Comparison of ENCODE assay signal across 15 cellular contexts in genomic region chr18:23245461-23245860, GRCh38.
A peak's percentile ranks its signal among the peaks of the same experiment; 100 is the strongest.
DNase-seq lines count a peak whose midpoint lies in the region; ATAC-seq and TF ChIP-seq lines count a peak whose summit lies in the region.
"Had no signal": no experiment of that assay in that cellular context is flagged by ENCODE, and none has a peak within 500 bp of the region (broad histone marks: within the 10 kb centered on the region; RNA-seq: fewer than 3 reads in every experiment).

No MANE protein-coding gene starts in this region.

- H3K27ac Mint-ChIP-seq in WTC11 = peak overlapping the region; percentile 68; the same call in 1 of the 2 replicates
- H3K27ac Mint-ChIP-seq in MCF 10A (ENCODE audit: low read depth, unreplicated experiment) = no peak overlapping the region
- H3K27ac Mint-ChIP-seq: CD8-positive, alpha-beta T cell had no signal

- H3K36me3 Mint-ChIP-seq in WTC11 = peaks cover 52% of the 10 kb centered on the region
- no peaks in the 10 kb centered on the region for H3K36me3 Mint-ChIP-seq in MCF 10A (ENCODE audit: insufficient read depth, unreplicated experiment)
- H3K36me3 Mint-ChIP-seq: CD8-positive, alpha-beta T cell had no signal

- H3K9me3 ChIP-seq in BLaER1 = peaks cover 19% of the 10 kb centered on the region
- H3K9me3 ChIP-seq in osteoblast (ENCODE audit: low read depth, low read length) = no peaks in the 10 kb centered on the region

- ATAC-seq in WTC11 = no peak
- no peak for ATAC-seq in activated CD4-positive, CD25-positive, alpha-beta regulatory T cell treated with anti-CD3 and anti-CD28 coated beads, Interleukin-2, amount 50 U/mL, for 24 hours
- ATAC-seq in HG02981 (IDR thresholded peaks at IDR 0.05; ENCODE audit: unreplicated experiment) = no peak
- ATAC-seq: A549; CD8-positive, alpha-beta T cell had no signal

- H3K4me1 ChIP-seq in BLaER1 (peaks cover 67% of the 10 kb centered on the region), osteoblast (ENCODE audit: insufficient read depth, low read length) (peaks cover under 1% of the 10 kb centered on the region)
- H3K4me1 ChIP-seq: A549 had no signal

- H3K4me3 ChIP-seq in BLaER1 = no peak overlapping the region
- H3K4me3 ChIP-seq in fibroblast of villous mesenchyme (ENCODE audit: low read depth, low read length) = no peak overlapping the region
- no peak overlapping the region for H3K4me3 ChIP-seq in osteoblast (ENCODE audit: insufficient read depth, low read length)
- H3K4me3 ChIP-seq: A549 had no signal

- H3K36me3 ChIP-seq in BLaER1 (peaks cover 17% of the 10 kb centered on the region; the same call in 1 of the 2 replicates), osteoblast (ENCODE audit: insufficient read depth, low read length) (no peaks in the 10 kb centered on the region)

- TF ChIP-seq CTCF in WTC11 (IDR thresholded peaks at IDR 0.05) (no peak), fibroblast of villous mesenchyme (IDR thresholded peaks at IDR 0.05; ENCODE audit: insufficient read depth, low read depth, low read length) (no peak), osteoblast (IDR thresholded peaks at IDR 0.05; ENCODE audit: extremely low read depth, low read depth, low read length) (no peak), MCF 10A (IDR thresholded peaks at IDR 0.05; ENCODE audit: unreplicated experiment) (no peak)

- H4K20me1 ChIP-seq in BLaER1 (no peaks in the 10 kb centered on the region), osteoblast (ENCODE audit: insufficient read depth, low read length) (no peaks in the 10 kb centered on the region)

- H3K4me1 Mint-ChIP-seq in WTC11 (peaks cover 31% of the 10 kb centered on the region), MCF 10A (ENCODE audit: insufficient read depth, unreplicated experiment) (peaks cover 1% of the 10 kb centered on the region)

- POLR2A ChIA-PET in WTC11 (lab: Charles Lee) = no interaction called here
- POLR2A ChIA-PET in MCF 10A (lab: Yijun Ruan, JAX) = no interaction called here

- no TSS peak for BruUV-seq in MCF 10A (replicated peaks; lab: Mats Ljungman, UMichigan)

- H3K79me2 ChIP-seq in osteoblast (ENCODE audit: insufficient read depth, low read length) = no peaks in the 10 kb centered on the region

- intact Hi-C loops in MCF 10A (cut with micrococcal nuclease) = no loop called here

- DNase-seq in WTC11 (ENCODE audit: low spot score) (no peak), fibroblast of villous mesenchyme (ENCODE audit: low read depth) (peak; percentile 52), osteoblast (ENCODE audit: insufficient read length, low spot score, missing footprints) (peak; percentile 50), MCF 10A (ENCODE audit: unreplicated experiment) (no peak)
- DNase-seq: AML-193; Calu3; CD8-positive, alpha-beta T cell; DMS79 treated with DMSO at 0.1 percent for 48 hours; GF-D8; H9 had no signal

- CTCF ChIA-PET in WTC11 (lab: Charles Lee) (no interaction called here), MCF 10A (lab: Yijun Ruan, JAX) (interaction anchor here (0.6 kb wide), 1 partner anchor 1027 kb away, joined by 3 read pairs; no protein-coding TSS in a partner anchor)

- H3K27ac ChIP-seq in BLaER1 = no peak overlapping the region
- no peak overlapping the region for H3K27ac ChIP-seq in osteoblast (ENCODE audit: low read depth, low read length)
- H3K27ac ChIP-seq: 22Rv1, A549 had no signal

- peaks cover 12% of the 10 kb centered on the region for H3K9me3 Mint-ChIP-seq in WTC11
- H3K9me3 Mint-ChIP-seq in MCF 10A (ENCODE audit: unreplicated experiment) = no peaks in the 10 kb centered on the region
- H3K9me3 Mint-ChIP-seq: CD8-positive, alpha-beta T cell had no signal

- H3K4me3 Mint-ChIP-seq in WTC11 (no peak overlapping the region), MCF 10A (ENCODE audit: unreplicated experiment) (no peak overlapping the region)
- H3K4me3 Mint-ChIP-seq: CD8-positive, alpha-beta T cell; H9 had no signal

- no peak overlapping the region for H2AFZ ChIP-seq in osteoblast (ENCODE audit: low read length)

- H3K4me2 ChIP-seq in BLaER1 = 0 out of 2 replicates have a peak overlapping the region, but pooled peaks have one; percentile 10
- no peak overlapping the region for H3K4me2 ChIP-seq in osteoblast (ENCODE audit: insufficient read depth, low read length)
- H3K4me2 ChIP-seq: A549 had no signal

- H3K9ac ChIP-seq in BLaER1 = no peak overlapping the region

- no peaks in the 10 kb centered on the region for H3K27me3 ChIP-seq in BLaER1
- no peaks in the 10 kb centered on the region for H3K27me3 ChIP-seq in osteoblast (ENCODE audit: insufficient read depth, low read length)

- no peaks in the 10 kb centered on the region; the same call in 1 of the 2 replicates for H3K27me3 Mint-ChIP-seq in WTC11 (ENCODE audit: low read depth)
- H3K27me3 Mint-ChIP-seq in MCF 10A (ENCODE audit: insufficient read depth, unreplicated experiment) = no peaks in the 10 kb centered on the region

TF ChIP-seq in WTC11, 78 proteins besides CTCF, POLR2A, EP300 and RAD21 (continues in another document):
- no peak for TF ChIP-seq PREB (CRISPR knock-in tag; IDR thresholded peaks at IDR 0.05; ENCODE audit: borderline replicate concordance)
- TF ChIP-seq AR (CRISPR knock-in tag; IDR thresholded peaks at IDR 0.05) = no peak
- no peak for TF ChIP-seq ZNF671 (CRISPR knock-in tag; IDR thresholded peaks at IDR 0.05)
- TF ChIP-seq ZNF121 (CRISPR knock-in tag; IDR thresholded peaks at IDR 0.05) = no peak
- TF ChIP-seq NR1H2 (CRISPR knock-in tag; IDR thresholded peaks at IDR 0.05) = no peak
- TF ChIP-seq GRHL2 (CRISPR knock-in tag; IDR thresholded peaks at IDR 0.05; ENCODE audit: insufficient replicate concordance, severe bottlenecking) = no peak
- TF ChIP-seq ATF2 (CRISPR knock-in tag; IDR thresholded peaks at IDR 0.05; ENCODE audit: borderline replicate concordance, low read depth) = no peak
- TF ChIP-seq NFYB (CRISPR knock-in tag; conservative IDR thresholded peaks at IDR 0.05; ENCODE audit: low read depth) = no peak
- no peak for TF ChIP-seq ATF6 (CRISPR knock-in tag; IDR thresholded peaks at IDR 0.05)
- no peak for TF ChIP-seq JUN (CRISPR knock-in tag; IDR thresholded peaks at IDR 0.05)
- TF ChIP-seq TEAD4 (CRISPR knock-in tag; IDR thresholded peaks at IDR 0.05) = no peak
- no peak for TF ChIP-seq EMX1 (CRISPR knock-in tag; IDR thresholded peaks at IDR 0.05)
- TF ChIP-seq CREM (CRISPR knock-in tag; IDR thresholded peaks at IDR 0.05) = no peak

Comparison
In these comparisons a context has a peak if more than half of its experiments do, and no peak if none do; other contexts are left out.
1. DNase-seq: peak in fibroblast of villous mesenchyme (single experiment) and osteoblast (single experiment); none in WTC11 (single experiment) and MCF 10A (single experiment).